ENCODE assay signal across 8 cellular contexts in genomic region chr19:7943444-7944176, GRCh38. TPM values are rescaled to one million over a fixed set of nuclear protein-coding genes. Genes with fewer than 3 reads are reported as not detected.
A peak's percentile ranks its signal among the peaks of the same experiment; 100 is the strongest.
DNase-seq lines count a peak whose midpoint lies in the region; ATAC-seq and TF ChIP-seq lines count a peak whose summit lies in the region.

TIMM44 (minus strand) TSS chr19:7943666; CDS start chr19:7943651, 15 bp downstream.

- no TSS peak for BruUV-seq in mammary epithelial cell (replicated peaks; lab: Mats Ljungman, UMichigan)

- TF ChIP-seq CTCF in WERI-Rb-1 (IDR thresholded peaks at IDR 0.05; ENCODE audit: low read depth, low read length) (no peak), mammary epithelial cell (conservative IDR thresholded peaks at IDR 0.05 in 1 of 2, IDR thresholded peaks at IDR 0.05 in 1 of 2; ENCODE audit: extremely low read depth in 1 of 2, insufficient read depth in 1 of 2, low read depth in 1 of 2, low read length in 2 of 2) (no peak)

- H2AFZ ChIP-seq in mammary epithelial cell (ENCODE audit: low read depth, low read length): peak within 1 kb of the TSS; percentile 98

- no peaks in the 10 kb centered on the region for H4K20me1 ChIP-seq in mammary epithelial cell (ENCODE audit: insufficient read depth, low read length)

- H3K27me3 ChIP-seq in WERI-Rb-1 (ENCODE audit: insufficient read depth, low read depth, severe bottlenecking): no peaks in the 10 kb centered on the region
- no peaks in the 10 kb centered on the region for H3K27me3 ChIP-seq in mammary epithelial cell (ENCODE audit: insufficient read depth, low read length)
- no peaks in the 10 kb centered on the region for H3K27me3 ChIP-seq in iPS-20b (ENCODE audit: insufficient read depth, low read length)

- peak; percentile 92 for ATAC-seq in GM18873 (IDR thresholded peaks at IDR 0.05; ENCODE audit: low FRiP score, unreplicated experiment)
- peak; percentile 94 for ATAC-seq in HG03139 (IDR thresholded peaks at IDR 0.05; ENCODE audit: unreplicated experiment)

- H3K36me3 ChIP-seq in WERI-Rb-1 (peaks cover 32% of the 10 kb centered on the region), mammary epithelial cell (ENCODE audit: insufficient read depth, low read length) (peaks cover 15% of the 10 kb centered on the region), iPS-20b (ENCODE audit: insufficient read depth, low read depth, low read length) (peaks cover 36% of the 10 kb centered on the region)

- peaks cover 38% of the 10 kb centered on the region for H3K79me2 ChIP-seq in mammary epithelial cell (ENCODE audit: insufficient read depth, low read length)

- CTCF ChIA-PET in mammary epithelial cell (lab: Charles Lee; ENCODE audit: low non-redundant PET): interaction anchor here (0.5 to 0.6 kb wide), 3 partner anchors 23 to 540 kb away, joined by 3 to 33 read pairs (median 8); partner anchors contain the start of gene TRAPPC5

- H3K27ac ChIP-seq in WERI-Rb-1: peak within 1 kb of the TSS; percentile 96
- H3K27ac ChIP-seq in mammary epithelial cell (ENCODE audit: insufficient read depth, low read depth, low read length): peak within 1 kb of the TSS; percentile 98
- H3K27ac ChIP-seq in iPS-20b (ENCODE audit: low read length): peak within 1 kb of the TSS; percentile 88
- H3K27ac ChIP-seq in skin epidermis: peak within 1 kb of the TSS; percentile 69 to 99 (median 95)

- H3K9ac ChIP-seq in mammary epithelial cell (ENCODE audit: insufficient read depth, low read length) (peak within 1 kb of the TSS; percentile 99), iPS-20b (ENCODE audit: low read depth, low read length) (peak within 1 kb of the TSS; percentile 100)

- H3K4me3 ChIP-seq in WERI-Rb-1 (ENCODE audit: low read depth, low read length) (peak within 1 kb of the TSS; percentile 93), mammary epithelial cell (replicated peaks in 1 of 3; ENCODE audit: insufficient read depth in 1 of 3, low read depth in 2 of 3, low read length in 3 of 3) (peak within 1 kb of the TSS; percentile 89 to 97 (median 93)), iPS-20b (ENCODE audit: low read length) (peak within 1 kb of the TSS; percentile 92), skin epidermis (peak within 1 kb of the TSS; percentile 74 to 94 (median 85))

- H3K4me1 ChIP-seq in mammary epithelial cell (ENCODE audit: insufficient read depth, low read length) (peaks cover 7% of the 10 kb centered on the region), iPS-20b (ENCODE audit: insufficient read depth, low read length) (no peaks in the 10 kb centered on the region)

- intact Hi-C loops in mammary epithelial cell (cut with micrococcal nuclease): loop anchor here (1.0 to 5.0 kb wide), 6 partner anchors 14 to 310 kb away; no protein-coding TSS in a partner anchor

- in situ Hi-C loops in ACHN (cut with HindIII; ENCODE audit: low pct_ligation_motif_present, low pct_unique_long_range_greater_than_20kb, low sequenced_read_pairs): no loop called here
- in situ Hi-C loops in mammary epithelial cell (cut with MboI; ENCODE audit: low sequenced_read_pairs in 2 of 2): no loop called here

- H3K4me2 ChIP-seq in mammary epithelial cell (ENCODE audit: insufficient read depth, low read depth, low read length): peak within 1 kb of the TSS; percentile 92

- DNase-seq in ACHN: peak; percentile 99
- DNase-seq in NCI-H2227 (lab: John Stamatoyannopoulos, UW; ENCODE audit: unreplicated experiment): peak; percentile 98
- DNase-seq in WERI-Rb-1: peak; percentile 99
- DNase-seq in mammary epithelial cell: peak; percentile 100

- WGBS in mammary epithelial cell (ENCODE audit: low coverage, missing lambda C conversion rate): 3% methylated on average over 28 of the region's 56 CpGs

- dilution Hi-C loops in mammary epithelial cell (cut with HindIII; ENCODE audit: low sequenced_read_pairs): no loop called here

- H3K9me3 ChIP-seq in WERI-Rb-1 (ENCODE audit: severe bottlenecking): no peaks in the 10 kb centered on the region
- no peaks in the 10 kb centered on the region for H3K9me3 ChIP-seq in mammary epithelial cell (replicated peaks; ENCODE audit: insufficient read depth, low read length)
- H3K9me3 ChIP-seq in iPS-20b (ENCODE audit: insufficient read depth, low read depth, low read length): no peaks in the 10 kb centered on the region

RNA-seq across cellular contexts. Expression of gene TIMM44, which starts in this region (rescaled TPM):
- 10 to 100 TPM; 52.7 to 94.3 TPM for total RNA-seq in mammary epithelial cell
- polyA plus RNA-seq in mammary epithelial cell: 38.1 TPM
- 51.2 TPM for polyA minus RNA-seq in mammary epithelial cell

Comparison
In these comparisons a context has a peak if more than half of its experiments do, and no peak if none do; other contexts are left out.
1. Peak in every context shown above with its lines: DNase-seq, ATAC-seq, H3K4me3 ChIP-seq and H3K27ac ChIP-seq.